ENCODE assay signal across 15 cellular contexts in the genomic region with DNA sequence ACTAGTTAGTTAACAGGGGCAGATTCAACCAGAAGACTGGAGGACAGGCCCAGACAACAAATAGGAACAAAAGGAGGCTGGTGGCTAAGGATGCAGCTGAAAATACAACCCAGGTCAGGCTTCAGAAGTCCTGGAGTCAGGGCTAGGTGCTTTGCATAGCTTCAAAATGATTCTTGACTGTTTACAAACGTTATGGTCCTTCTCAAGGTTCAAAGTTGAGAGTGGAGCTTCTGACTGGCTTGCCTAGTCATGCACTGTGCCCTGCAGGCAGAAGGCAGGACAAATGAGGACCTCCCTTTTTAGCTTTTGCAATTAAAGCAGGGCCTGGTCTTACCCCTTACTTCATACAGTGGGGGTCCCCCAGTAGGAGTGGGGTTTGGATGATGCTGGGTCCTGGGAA. TPM values are rescaled to one million over a fixed set of nuclear protein-coding genes. Genes with fewer than 3 reads are reported as not detected.
DNase-seq lines count a peak whose midpoint lies in the region; ATAC-seq and TF ChIP-seq lines count a peak whose summit lies in the region.
"Had no signal": no experiment of that assay in that cellular context is flagged by ENCODE, and none has a peak within 500 bp of the region (broad histone marks: within the 10 kb centered on the region; RNA-seq: fewer than 3 reads in every experiment).

No MANE protein-coding gene starts in this region.

- no peak overlapping the region for H3K4me3 ChIP-seq in right atrium auricular region
- no peak overlapping the region for H3K4me3 ChIP-seq in right cardiac atrium (ENCODE audit: low read length)
- H3K4me3 ChIP-seq in PC-9 = no peak overlapping the region
- no peak overlapping the region for H3K4me3 ChIP-seq in coronary artery
- H3K4me3 ChIP-seq: BLaER1 treated with 17β-estradiol and CSF1 and Interleukin-3, amounts not matched to agents 10 nM and 100 nM had no signal

- POLR2A ChIA-PET in PC-9 (lab: Charles Lee; ENCODE audit: unreplicated experiment) = no interaction called here

- H3K4me2 ChIP-seq in PC-9 = peak overlapping the region; percentile 48

- BruUV-seq in PC-9 (replicated peaks; lab: Mats Ljungman, UMichigan) = no TSS peak

- no peaks in the 10 kb centered on the region for H4K20me1 ChIP-seq in PC-9 (ENCODE audit: insufficient read depth)

- H3K36me3 ChIP-seq in right atrium auricular region (no peaks in the 10 kb centered on the region), PC-9 (ENCODE audit: low read depth) (no peaks in the 10 kb centered on the region)
- H3K36me3 ChIP-seq: BLaER1 treated with 17β-estradiol and CSF1 and Interleukin-3, amounts not matched to agents 10 nM and 100 nM had no signal

- DNase-seq in right atrium auricular region (ENCODE audit: low spot score) (peak; percentile 28), right cardiac atrium (no peak), PC-9 (no peak), coronary artery (ENCODE audit: low spot score) (peak; percentile 65), substantia nigra (lab: John Stamatoyannopoulos, UW) (no peak), NCI-H146 (lab: John Stamatoyannopoulos, UW) (no peak), DMS 273 treated with DMSO at 0.1 percent for 48 hours (lab: John Stamatoyannopoulos, UW) (no peak), NCI-H1694 treated with DMSO at 0.1 percent for 48 hours (lab: John Stamatoyannopoulos, UW) (no peak)
- DNase-seq: 8988T; CD4-positive, CD25-positive, alpha-beta regulatory T cell; CD8-positive, alpha-beta memory T cell; COR-L47; GOT3; H7 had no signal

- H3K9me3 ChIP-seq in right atrium auricular region (no peaks in the 10 kb centered on the region), right cardiac atrium (ENCODE audit: control insufficient read depth, low read length) (no peaks in the 10 kb centered on the region), PC-9 (ENCODE audit: insufficient read depth, low read depth) (no peaks in the 10 kb centered on the region)
- H3K9me3 ChIP-seq: BLaER1 treated with 17β-estradiol and CSF1 and Interleukin-3, amounts not matched to agents 10 nM and 100 nM had no signal

- H3K27me3 ChIP-seq in right atrium auricular region = no peaks in the 10 kb centered on the region
- no peaks in the 10 kb centered on the region for H3K27me3 ChIP-seq in right cardiac atrium (ENCODE audit: control insufficient read depth, insufficient read depth)
- peaks cover 1% of the 10 kb centered on the region; the same call in 1 of the 2 replicates for H3K27me3 ChIP-seq in PC-9 (ENCODE audit: insufficient read depth, low read depth)

- H3K27ac ChIP-seq in right atrium auricular region (no peak overlapping the region), right cardiac atrium (ENCODE audit: low read length) (no peak overlapping the region), PC-9 (peak overlapping the region; percentile 69), coronary artery (no peak overlapping the region), substantia nigra (ENCODE audit: low read depth, low read length, poor library complexity, severe bottlenecking) (peak overlapping the region; percentile 49)
- H3K27ac ChIP-seq: BLaER1 treated with 17β-estradiol and CSF1 and Interleukin-3, amounts not matched to agents 10 nM and 100 nM had no signal

- H3K4me1 ChIP-seq in right atrium auricular region (peaks cover 0 to 6% of the 10 kb centered on the region in 2 donors), right cardiac atrium (ENCODE audit: control insufficient read depth, insufficient read depth, low read length) (no peaks in the 10 kb centered on the region), PC-9 (replicated peaks; ENCODE audit: insufficient read depth) (peaks cover 37% of the 10 kb centered on the region)

- CTCF ChIA-PET in PC-9 (lab: Charles Lee) = interaction anchor here (0.6 kb wide), 1 partner anchor 90 kb away, joined by 3 read pairs; no protein-coding TSS in a partner anchor

- ATAC-seq in right cardiac atrium = no peak

- intact Hi-C loops in right cardiac atrium (cut with DNase I) (loop anchor here in 3 of 4 donors (5.0 to 10.0 kb wide), 3 partner anchors 183 to 423 kb away; no protein-coding TSS in a partner anchor), PC-9 (cut with micrococcal nuclease; ENCODE audit: unreplicated experiment) (loop anchor here (10.0 kb wide), 1 partner anchor 653 kb away; no protein-coding TSS in a partner anchor)

- WGBS in right cardiac atrium = 19% methylated on average over 1 of the region's 1 CpG

- TF ChIP-seq CTCF in right atrium auricular region (IDR thresholded peaks at IDR 0.05) (no peak), PC-9 (conservative IDR thresholded peaks at IDR 0.05) (no peak), coronary artery (IDR thresholded peaks at IDR 0.05) (no peak)

- H3K9me2 ChIP-seq in PC-9 (ENCODE audit: insufficient read depth) = no peaks in the 10 kb centered on the region

- no peak overlapping the region for H2AFZ ChIP-seq in PC-9

- H3F3A ChIP-seq in PC-9 (ENCODE audit: insufficient read depth, low read depth) = peaks cover 32% of the 10 kb centered on the region; the same call in 1 of the 2 replicates

- no peaks in the 10 kb centered on the region for H3K79me2 ChIP-seq in PC-9 (ENCODE audit: low read depth)

RNA-seq across cellular contexts. Expression of a gene that starts 4.4 kb away (rescaled TPM):
- total RNA-seq in right atrium auricular region (1 to 10 TPM; 3.9 to 4.4 TPM), right cardiac atrium (1 to 10 TPM; 2.4 to 6.3 (median 5.6) TPM), PC-9 (2021) (7.8 and 13.3 TPM in 2 replicates)
- 2.9 TPM for polyA plus RNA-seq in right cardiac atrium

Comparison
In these comparisons a context has a peak if more than half of its experiments do, and no peak if none do; other contexts are left out.
1. DNase-seq: peak in right atrium auricular region (single experiment) and coronary artery (single experiment); none in right cardiac atrium (0 of 3), PC-9 (0 of 2), substantia nigra (0 of 49), NCI-H146 (single experiment), DMS 273 treated with DMSO at 0.1 percent for 48 hours (single experiment) and NCI-H1694 treated with DMSO at 0.1 percent for 48 hours (single experiment).
2. H3K27ac ChIP-seq: peak in PC-9 (single experiment) and substantia nigra (single experiment); none in right atrium auricular region (0 of 2), right cardiac atrium (single experiment) and coronary artery (0 of 2).